Comparison of ENCODE assay signal across 1 cellular context in the genomic region with DNA sequence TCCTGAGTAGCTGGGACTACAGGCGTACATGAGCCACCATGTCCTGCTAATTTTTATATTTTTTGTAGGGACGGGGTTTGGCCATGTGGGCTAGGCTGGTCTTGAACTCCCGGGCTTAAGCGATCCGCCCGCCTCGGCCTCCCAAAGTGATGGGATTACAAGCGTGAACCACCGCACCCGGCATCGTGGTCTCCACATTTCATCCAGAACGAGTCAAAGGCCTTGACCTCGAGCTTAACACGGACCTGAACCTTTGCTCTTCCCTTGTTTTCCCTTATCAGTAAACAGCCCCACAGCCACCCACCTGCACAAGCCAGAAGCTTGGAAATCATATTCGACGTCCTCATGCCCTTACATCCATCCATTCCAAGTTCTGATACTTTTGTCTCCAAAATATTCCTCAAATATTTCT.
TF ChIP-seq lines count a peak whose summit lies in the region.

No MANE protein-coding gene starts in this region.

TF ChIP-seq in HepG2, 621 proteins besides CTCF, POLR2A, EP300 and RAD21 (continued from another document and continues in another):
- no peak for TF ChIP-seq ZNF484 (CRISPR knock-in tag; IDR thresholded peaks at IDR 0.05; ENCODE audit: borderline replicate concordance, low read depth)
- TF ChIP-seq, protein P1, sequence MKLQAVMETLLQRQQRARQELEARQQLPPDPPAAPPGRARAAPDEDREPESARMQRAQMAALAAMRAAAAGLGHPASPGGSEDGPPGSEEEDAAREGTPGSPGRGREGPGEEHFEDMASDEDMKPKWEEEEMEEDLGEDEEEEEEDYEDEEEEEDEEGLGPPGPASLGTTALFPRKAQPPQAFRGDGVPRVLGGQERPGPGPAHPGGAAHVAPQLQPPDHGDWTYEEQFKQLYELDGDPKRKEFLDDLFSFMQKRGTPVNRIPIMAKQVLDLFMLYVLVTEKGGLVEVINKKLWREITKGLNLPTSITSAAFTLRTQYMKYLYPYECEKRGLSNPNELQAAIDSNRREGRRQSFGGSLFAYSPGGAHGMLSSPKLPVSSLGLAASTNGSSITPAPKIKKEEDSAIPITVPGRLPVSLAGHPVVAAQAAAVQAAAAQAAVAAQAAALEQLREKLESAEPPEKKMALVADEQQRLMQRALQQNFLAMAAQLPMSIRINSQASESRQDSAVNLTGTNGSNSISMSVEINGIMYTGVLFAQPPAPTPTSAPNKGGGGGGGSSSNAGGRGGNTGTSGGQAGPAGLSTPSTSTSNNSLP (IDR thresholded peaks at IDR 0.05; ENCODE audit: low read depth, low read length), result no peak
- no peak for TF ChIP-seq SNRNP70 (IDR thresholded peaks at IDR 0.05; ENCODE audit: low read depth, low read length)
- TF ChIP-seq PLRG1 (conservative IDR thresholded peaks at IDR 0.05), result no peak
- TF ChIP-seq ZNF660 (CRISPR knock-in tag; IDR thresholded peaks at IDR 0.05; ENCODE audit: borderline replicate concordance, low read depth), result no peak
- TF ChIP-seq CBX1 (IDR thresholded peaks at IDR 0.05; ENCODE audit: low read depth), result peak; percentile 23
- TF ChIP-seq JUND (CRISPR knock-in tag; IDR thresholded peaks at IDR 0.05), result 0 out of 2 replicates have a peak, but pooled peaks have one; percentile 26
- no peak for TF ChIP-seq MED13 (CRISPR knock-in tag; IDR thresholded peaks at IDR 0.05)
- TF ChIP-seq ADNP (CRISPR knock-in tag; IDR thresholded peaks at IDR 0.05), result peak; percentile 73; the same call in 1 of the 2 replicates
- TF ChIP-seq MBD4 (IDR thresholded peaks at IDR 0.05; ENCODE audit: borderline replicate concordance, low read length), result no peak
- TF ChIP-seq, protein P2, sequence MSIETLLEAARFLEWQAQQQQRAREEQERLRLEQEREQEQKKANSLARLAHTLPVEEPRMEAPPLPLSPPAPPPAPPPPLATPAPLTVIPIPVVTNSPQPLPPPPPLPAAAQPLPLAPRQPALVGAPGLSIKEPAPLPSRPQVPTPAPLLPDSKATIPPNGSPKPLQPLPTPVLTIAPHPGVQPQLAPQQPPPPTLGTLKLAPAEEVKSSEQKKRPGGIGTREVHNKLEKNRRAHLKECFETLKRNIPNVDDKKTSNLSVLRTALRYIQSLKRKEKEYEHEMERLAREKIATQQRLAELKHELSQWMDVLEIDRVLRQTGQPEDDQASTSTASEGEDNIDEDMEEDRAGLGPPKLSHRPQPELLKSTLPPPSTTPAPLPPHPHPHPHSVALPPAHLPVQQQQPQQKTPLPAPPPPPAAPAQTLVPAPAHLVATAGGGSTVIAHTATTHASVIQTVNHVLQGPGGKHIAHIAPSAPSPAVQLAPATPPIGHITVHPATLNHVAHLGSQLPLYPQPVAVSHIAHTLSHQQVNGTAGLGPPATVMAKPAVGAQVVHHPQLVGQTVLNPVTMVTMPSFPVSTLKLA (IDR thresholded peaks at IDR 0.05), result no peak
- peak; percentile 75; the same call in 1 of the 2 replicates for TF ChIP-seq ZNF557 (CRISPR knock-in tag; IDR thresholded peaks at IDR 0.05)
- no peak for TF ChIP-seq ZNF839 (CRISPR knock-in tag; IDR thresholded peaks at IDR 0.05; ENCODE audit: borderline replicate concordance)
- no peak for TF ChIP-seq HCFC1 (IDR thresholded peaks at IDR 0.05; ENCODE audit: low read depth, low read length)
- TF ChIP-seq ZNF614 (CRISPR knock-in tag; IDR thresholded peaks at IDR 0.05; ENCODE audit: borderline replicate concordance), result peak; percentile 89; the same call in 1 of the 2 replicates
- peak; percentile 86 for TF ChIP-seq ZNF792 (CRISPR knock-in tag; IDR thresholded peaks at IDR 0.05)
- TF ChIP-seq NFE2 (CRISPR knock-in tag; IDR thresholded peaks at IDR 0.05), result no peak
- TF ChIP-seq ZNF430 (CRISPR knock-in tag; IDR thresholded peaks at IDR 0.05), result 0 out of 2 replicates have a peak, but pooled peaks have one; percentile 55
- 0 out of 2 replicates have a peak, but pooled peaks have one; percentile 32 for TF ChIP-seq KDM4B (CRISPR knock-in tag; IDR thresholded peaks at IDR 0.05)
- no peak for TF ChIP-seq ZKSCAN5 (CRISPR knock-in tag; IDR thresholded peaks at IDR 0.05)
- TF ChIP-seq ZNF432 (CRISPR knock-in tag; IDR thresholded peaks at IDR 0.05; ENCODE audit: borderline replicate concordance), result no peak
- no peak for TF ChIP-seq JDP2 (CRISPR knock-in tag; IDR thresholded peaks at IDR 0.05; ENCODE audit: borderline replicate concordance)
- TF ChIP-seq, protein P3, sequence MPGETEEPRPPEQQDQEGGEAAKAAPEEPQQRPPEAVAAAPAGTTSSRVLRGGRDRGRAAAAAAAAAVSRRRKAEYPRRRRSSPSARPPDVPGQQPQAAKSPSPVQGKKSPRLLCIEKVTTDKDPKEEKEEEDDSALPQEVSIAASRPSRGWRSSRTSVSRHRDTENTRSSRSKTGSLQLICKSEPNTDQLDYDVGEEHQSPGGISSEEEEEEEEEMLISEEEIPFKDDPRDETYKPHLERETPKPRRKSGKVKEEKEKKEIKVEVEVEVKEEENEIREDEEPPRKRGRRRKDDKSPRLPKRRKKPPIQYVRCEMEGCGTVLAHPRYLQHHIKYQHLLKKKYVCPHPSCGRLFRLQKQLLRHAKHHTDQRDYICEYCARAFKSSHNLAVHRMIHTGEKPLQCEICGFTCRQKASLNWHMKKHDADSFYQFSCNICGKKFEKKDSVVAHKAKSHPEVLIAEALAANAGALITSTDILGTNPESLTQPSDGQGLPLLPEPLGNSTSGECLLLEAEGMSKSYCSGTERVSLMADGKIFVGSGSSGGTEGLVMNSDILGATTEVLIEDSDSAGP (CRISPR knock-in tag; IDR thresholded peaks at IDR 0.05; ENCODE audit: borderline replicate concordance), result no peak; the same call in 1 of the 2 replicates
- TF ChIP-seq SSRP1 (CRISPR knock-in tag; IDR thresholded peaks at IDR 0.05), result no peak
- TF ChIP-seq, protein P4, sequence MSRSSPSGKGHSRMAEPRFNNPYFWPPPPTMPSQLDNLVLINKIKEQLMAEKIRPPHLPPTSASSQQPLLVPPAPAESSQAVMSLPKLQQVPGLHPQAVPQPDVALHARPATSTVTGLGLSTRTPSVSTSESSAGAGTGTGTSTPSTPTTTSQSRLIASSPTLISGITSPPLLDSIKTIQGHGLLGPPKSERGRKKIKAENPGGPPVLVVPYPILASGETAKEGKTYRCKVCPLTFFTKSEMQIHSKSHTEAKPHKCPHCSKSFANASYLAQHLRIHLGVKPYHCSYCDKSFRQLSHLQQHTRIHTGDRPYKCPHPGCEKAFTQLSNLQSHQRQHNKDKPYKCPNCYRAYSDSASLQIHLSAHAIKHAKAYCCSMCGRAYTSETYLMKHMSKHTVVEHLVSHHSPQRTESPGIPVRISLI (CRISPR knock-in tag; IDR thresholded peaks at IDR 0.05; ENCODE audit: borderline replicate concordance), result no peak
- TF ChIP-seq PRPF4 (IDR thresholded peaks at IDR 0.05; ENCODE audit: low read depth, low read length, poor library complexity, severe bottlenecking), result no peak
- peak; percentile 80; the same call in 1 of the 2 replicates for TF ChIP-seq ZNF441 (CRISPR knock-in tag; IDR thresholded peaks at IDR 0.05; ENCODE audit: borderline replicate concordance)
- no peak; the same call in 1 of the 2 replicates for TF ChIP-seq ZKSCAN8 (CRISPR knock-in tag; IDR thresholded peaks at IDR 0.05; ENCODE audit: borderline replicate concordance)
- no peak for TF ChIP-seq ZNF382 (CRISPR knock-in tag; IDR thresholded peaks at IDR 0.05; ENCODE audit: borderline replicate concordance)
- TF ChIP-seq RARA (CRISPR knock-in tag; IDR thresholded peaks at IDR 0.05), result peak; percentile 97
- TF ChIP-seq ZHX2 (IDR thresholded peaks at IDR 0.05; ENCODE audit: low read depth), result peak; percentile 14; the same call in 1 of the 2 replicates
- no peak for TF ChIP-seq ZHX2 (CRISPR knock-in tag; IDR thresholded peaks at IDR 0.05; ENCODE audit: borderline replicate concordance)
- TF ChIP-seq TEAD2 (CRISPR knock-in tag; IDR thresholded peaks at IDR 0.05), result no peak
- TF ChIP-seq TFDP1 (CRISPR knock-in tag; IDR thresholded peaks at IDR 0.05; ENCODE audit: borderline replicate concordance), result peak; percentile 89; the same call in 1 of the 2 replicates
- TF ChIP-seq, protein P5, sequence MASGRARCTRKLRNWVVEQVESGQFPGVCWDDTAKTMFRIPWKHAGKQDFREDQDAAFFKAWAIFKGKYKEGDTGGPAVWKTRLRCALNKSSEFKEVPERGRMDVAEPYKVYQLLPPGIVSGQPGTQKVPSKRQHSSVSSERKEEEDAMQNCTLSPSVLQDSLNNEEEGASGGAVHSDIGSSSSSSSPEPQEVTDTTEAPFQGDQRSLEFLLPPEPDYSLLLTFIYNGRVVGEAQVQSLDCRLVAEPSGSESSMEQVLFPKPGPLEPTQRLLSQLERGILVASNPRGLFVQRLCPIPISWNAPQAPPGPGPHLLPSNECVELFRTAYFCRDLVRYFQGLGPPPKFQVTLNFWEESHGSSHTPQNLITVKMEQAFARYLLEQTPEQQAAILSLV (CRISPR knock-in tag; IDR thresholded peaks at IDR 0.05; ENCODE audit: borderline replicate concordance), result peak; percentile 73; the same call in 1 of the 2 replicates
- TF ChIP-seq STAT6 (CRISPR knock-in tag; IDR thresholded peaks at IDR 0.05; ENCODE audit: borderline replicate concordance), result no peak
